ENCODE assay signal across 15 cellular contexts in genomic region chr9:79362100-79363081, GRCh38.
A peak's percentile ranks its signal among the peaks of the same experiment; 100 is the strongest.
DNase-seq lines count a peak whose midpoint lies in the region; ATAC-seq and TF ChIP-seq lines count a peak whose summit lies in the region.
"Had no signal": no experiment of that assay in that cellular context is flagged by ENCODE, and none has a peak within 500 bp of the region (broad histone marks: within the 10 kb centered on the region; RNA-seq: fewer than 3 reads in every experiment).

No MANE protein-coding gene starts in this region.

- H3K9me3 ChIP-seq in H9 (ENCODE audit: control insufficient read depth, low read depth, low read length): no peaks in the 10 kb centered on the region
- no peaks in the 10 kb centered on the region for H3K9me3 ChIP-seq in mesenchymal stem cell (ENCODE audit: control insufficient read depth, low read length)
- no peaks in the 10 kb centered on the region for H3K9me3 ChIP-seq in spleen
- H3K9me3 ChIP-seq: transverse colon had no signal

- H3K4me3 ChIP-seq in mesenchymal stem cell (ENCODE audit: insufficient read depth in 1 of 2, low read depth in 1 of 2, low read length in 2 of 2) (no peak overlapping the region), spleen (no peak overlapping the region)
- H3K4me3 ChIP-seq: lung, transverse colon had no signal

- H3K79me1 ChIP-seq in H9 (ENCODE audit: insufficient read depth, low read depth, low read length, poor library complexity, severe bottlenecking) (no peaks in the 10 kb centered on the region), mesenchymal stem cell (replicated peaks; ENCODE audit: low read length, poor library complexity, severe bottlenecking) (no peaks in the 10 kb centered on the region)

- no peak overlapping the region for H2BK15ac ChIP-seq in H9 (ENCODE audit: low read depth, low read length)
- H2BK15ac ChIP-seq in mesenchymal stem cell (ENCODE audit: low read depth, poor library complexity, severe bottlenecking): no peak overlapping the region

- H3K4me1 ChIP-seq in H9 (ENCODE audit: insufficient read depth, low read length) (peaks cover 5% of the 10 kb centered on the region; the same call in 1 of the 2 replicates), mesenchymal stem cell (ENCODE audit: control insufficient read depth, insufficient read depth, low read depth, low read length) (peaks cover 3% of the 10 kb centered on the region), spleen (peaks cover 0 to 2% (median 0%) of the 10 kb centered on the region in 6 donors)
- H3K4me1 ChIP-seq: transverse colon had no signal

- no peaks in the 10 kb centered on the region; a peak in 1 of 5 replicates for H3K9me3 Mint-ChIP-seq in H9
- no peaks in the 10 kb centered on the region for H3K9me3 Mint-ChIP-seq in WTC11
- H3K9me3 Mint-ChIP-seq in effector memory CD8-positive, alpha-beta T cell: no peaks in the 10 kb centered on the region

- H2BK20ac ChIP-seq in H9 (ENCODE audit: low read depth, low read length, poor library complexity, severe bottlenecking): no peak overlapping the region

- H2BK5ac ChIP-seq in H9 (ENCODE audit: insufficient read length, low read length) (no peak overlapping the region), mesenchymal stem cell (ENCODE audit: low read depth, low read length, poor library complexity, severe bottlenecking) (no peak overlapping the region)

- H3K4me3 Mint-ChIP-seq in H9 (peak overlapping the region; percentile 24 to 72; a peak in 4 of 5 replicates), WTC11 (peak overlapping the region; percentile 41)
- H3K4me3 Mint-ChIP-seq in effector memory CD8-positive, alpha-beta T cell: no peak overlapping the region
- H3K4me3 Mint-ChIP-seq: CD4-positive, CD25-positive, alpha-beta regulatory T cell had no signal

- H3K36me3 Mint-ChIP-seq in H9 (ENCODE audit: insufficient read depth in 1 of 3, low read depth in 3 of 3) (no peaks in the 10 kb centered on the region), WTC11 (no peaks in the 10 kb centered on the region)
- H3K36me3 Mint-ChIP-seq in effector memory CD8-positive, alpha-beta T cell (ENCODE audit: insufficient read depth): no peaks in the 10 kb centered on the region
- H3K36me3 Mint-ChIP-seq: CD4-positive, CD25-positive, alpha-beta regulatory T cell had no signal

- H2BK12ac ChIP-seq in H9 (ENCODE audit: insufficient read length, low read depth, low read length) (no peak overlapping the region), mesenchymal stem cell (ENCODE audit: low read length in 2 of 2) (no peak overlapping the region)

- WGBS in H9 (ENCODE audit: extremely low coverage, insufficient read length, low lambda C conversion rate): no CpG with 5 or more reads among the region's 9 CpGs
- 49% methylated on average over 9 of the region's 9 CpGs for WGBS in mesenchymal stem cell
- WGBS in spleen, 5 donors: 74 to 80% (median 77%) methylated on average over 9 of the region's 9 CpGs

- H3K4ac ChIP-seq in H9 (ENCODE audit: low read depth, low read length): no peak overlapping the region
- no peak overlapping the region for H3K4ac ChIP-seq in mesenchymal stem cell (ENCODE audit: low read depth in 1 of 2, low read length in 2 of 2)

- H2AK5ac ChIP-seq in H9 (ENCODE audit: insufficient read length, low read length) (no peak overlapping the region), mesenchymal stem cell (ENCODE audit: low read length, severe bottlenecking) (no peak overlapping the region)

- H3K18ac ChIP-seq in H9 (ENCODE audit: insufficient read length, low read depth, low read length): no peak overlapping the region
- no peak overlapping the region for H3K18ac ChIP-seq in mesenchymal stem cell (ENCODE audit: low read depth in 1 of 2, low read length in 2 of 2)

- POLR2A ChIA-PET in WTC11 (lab: Charles Lee): no interaction called here

- no peaks in the 10 kb centered on the region for H3K23me2 ChIP-seq in H9 (ENCODE audit: insufficient read length, low read depth, low read length, poor library complexity, severe bottlenecking)

- no peaks in the 10 kb centered on the region for H4K20me1 ChIP-seq in H9 (ENCODE audit: control insufficient read depth, insufficient read depth, insufficient read length)

- H3K56ac ChIP-seq in H9 (ENCODE audit: insufficient read length, low read depth, low read length): no peak overlapping the region

- TF ChIP-seq CTCF in H9 (conservative IDR thresholded peaks at IDR 0.05): no peak
- TF ChIP-seq CTCF in WTC11 (IDR thresholded peaks at IDR 0.05): no peak
- no peak for TF ChIP-seq CTCF in spleen (IDR thresholded peaks at IDR 0.05 in 8 of 11, conservative IDR thresholded peaks at IDR 0.05 in 3 of 11)

- H4K8ac ChIP-seq in H9 (replicated peaks; ENCODE audit: insufficient read length, low read depth, low read length) (no peak overlapping the region), mesenchymal stem cell (ENCODE audit: low read length) (no peak overlapping the region)

- no peak overlapping the region for H3T11ph ChIP-seq in H9 (ENCODE audit: low read length)

- H3K14ac ChIP-seq in H9 (ENCODE audit: insufficient read depth, low read length) (no peak overlapping the region), mesenchymal stem cell (ENCODE audit: low read length in 2 of 2) (no peak overlapping the region)

- H4K5ac ChIP-seq in H9 (ENCODE audit: insufficient read length, low read depth, low read length): no peak overlapping the region

- no peak overlapping the region for H3K23ac ChIP-seq in H9 (ENCODE audit: insufficient read length, low read depth, low read length)
- H3K23ac ChIP-seq in mesenchymal stem cell (ENCODE audit: low read length in 2 of 2): no peak overlapping the region

- no peaks in the 10 kb centered on the region for H3K27me3 ChIP-seq in H9 (ENCODE audit: insufficient read depth, low read length)
- no peaks in the 10 kb centered on the region for H3K27me3 ChIP-seq in mesenchymal stem cell (ENCODE audit: control insufficient read depth in 1 of 2, insufficient read depth in 1 of 2, low read length in 2 of 2)
- peaks cover 0 to 9% (median 0%) of the 10 kb centered on the region in 7 donors for H3K27me3 ChIP-seq in spleen (replicated peaks in 1 of 7)
- H3K27me3 ChIP-seq: transverse colon had no signal

- H4K91ac ChIP-seq in H9 (ENCODE audit: insufficient read length, low read depth, low read length) (no peak overlapping the region), mesenchymal stem cell (ENCODE audit: low read length) (no peak overlapping the region)

- H3K27ac Mint-ChIP-seq in H9 (peak overlapping the region in 2 of 3 experiments; percentile 41 to 42; a peak in 3 of 7 replicates), WTC11 (no peak overlapping the region)
- no peak overlapping the region for H3K27ac Mint-ChIP-seq in effector memory CD8-positive, alpha-beta T cell
- H3K27ac Mint-ChIP-seq: CD4-positive, CD25-positive, alpha-beta regulatory T cell had no signal

- H2AFZ ChIP-seq in H9 (ENCODE audit: low read length) (no peak overlapping the region), mesenchymal stem cell (ENCODE audit: low read depth, low read length) (no peak overlapping the region)

- ATAC-seq in WTC11: peak; percentile 71
- no peak for ATAC-seq in effector memory CD8-positive, alpha-beta T cell (replicated peaks)

- no peak for TF ChIP-seq POLR2A in spleen (IDR thresholded peaks at IDR 0.05)

- H3K4me1 Mint-ChIP-seq in H9 (peaks cover 39% of the 10 kb centered on the region in 2 experiments), WTC11 (peaks cover 38% of the 10 kb centered on the region)
- H3K4me1 Mint-ChIP-seq in effector memory CD8-positive, alpha-beta T cell (ENCODE audit: low read depth in 2 of 2): no peaks in the 10 kb centered on the region
- H3K4me1 Mint-ChIP-seq: CD4-positive, CD25-positive, alpha-beta regulatory T cell had no signal

- no peak overlapping the region for H3K27ac ChIP-seq in H9 (ENCODE audit: insufficient read length, low read depth, low read length)
- H3K27ac ChIP-seq in mesenchymal stem cell (ENCODE audit: low read length, poor library complexity, severe bottlenecking): no peak overlapping the region
- H3K27ac ChIP-seq in spleen: no peak overlapping the region
- H3K27ac ChIP-seq: transverse colon had no signal

- no peaks in the 10 kb centered on the region for H3K79me2 ChIP-seq in H9 (ENCODE audit: insufficient read depth, low read length)

- CTCF ChIA-PET in WTC11 (lab: Charles Lee): no interaction called here

- intact Hi-C loops in spleen (cut with DNase I; ENCODE audit: low total_unique reads) (no loop called here), cardiac septum (cut with DNase I) (no loop called here)

- H3K27me3 Mint-ChIP-seq in H9 (ENCODE audit: low read depth) (peaks cover 42% of the 10 kb centered on the region), WTC11 (ENCODE audit: low read depth) (peaks cover 58% of the 10 kb centered on the region)
- peaks cover 16 to 20% of the 10 kb centered on the region in 2 donors for H3K27me3 Mint-ChIP-seq in effector memory CD8-positive, alpha-beta T cell
- H3K27me3 Mint-ChIP-seq: CD4-positive, CD25-positive, alpha-beta regulatory T cell had no signal

- H3K9ac ChIP-seq in H9 (ENCODE audit: extremely low read depth, insufficient read length, low read length): no peak overlapping the region
- H3K9ac ChIP-seq in mesenchymal stem cell (ENCODE audit: low read length): no peak overlapping the region

- H2BK120ac ChIP-seq in H9 (ENCODE audit: low read depth, low read length, poor library complexity, severe bottlenecking) (no peak overlapping the region), mesenchymal stem cell (ENCODE audit: low read depth, low read length) (no peak overlapping the region)

- peak; percentile 45 for DNase-seq in H9
- peak; percentile 54 to 62 for DNase-seq in NCI-H1930 (lab: John Stamatoyannopoulos, UW)
- DNase-seq in WTC11 (ENCODE audit: low spot score): peak; percentile 14
- peak; percentile 36 for DNase-seq in mesenchymal stem cell
- no peak for DNase-seq in spleen
- DNase-seq in effector memory CD8-positive, alpha-beta T cell: no peak
- DNase-seq in cardiac septum (ENCODE audit: low spot score): no peak
- DNase-seq in Ammon's horn (ENCODE audit: low spot score): no peak
- DNase-seq: activated CD4-positive, CD25-positive, alpha-beta regulatory T cell treated with anti-CD3 and anti-CD28 coated beads, Interleukin-2, amount 50 U/mL, for 72 hours; CD4-positive, CD25-positive, alpha-beta regulatory T cell; NK-92 treated with Interleukin-12 subunit alpha and Interleukin-12 subunit beta, amount 100 ng/mL, for 24 hours; stimulated activated CD4-positive, alpha-beta T cell treated with anti-CD3 and anti-CD28 coated beads, Interleukin-15, amount 100 ng/mL, for 24 hours; SW 1271; transverse colon had no signal

- H3K36me3 ChIP-seq in mesenchymal stem cell (ENCODE audit: control insufficient read depth in 1 of 2, insufficient read depth in 2 of 2, low read depth in 1 of 2, low read length in 2 of 2) (no peaks in the 10 kb centered on the region), spleen (no peaks in the 10 kb centered on the region)
- H3K36me3 ChIP-seq: transverse colon had no signal

- H3K4me2 ChIP-seq in H9 (ENCODE audit: insufficient read depth, insufficient read length, low read length): peak overlapping the region; percentile 22
- H3K4me2 ChIP-seq in mesenchymal stem cell (ENCODE audit: low read length, poor library complexity, severe bottlenecking): no peak overlapping the region

TF ChIP-seq in WTC11, 78 proteins besides CTCF, POLR2A, EP300 and RAD21:
- TF ChIP-seq RORB (CRISPR knock-in tag; IDR thresholded peaks at IDR 0.05) (no peak), PRRX2 (CRISPR knock-in tag; IDR thresholded peaks at IDR 0.05) (no peak), FOXK1 (CRISPR knock-in tag; IDR thresholded peaks at IDR 0.05) (0 out of 2 replicates have a peak, but pooled peaks have one; percentile 38), ZNF423 (CRISPR knock-in tag; IDR thresholded peaks at IDR 0.05) (peak; percentile 64)

Comparison
In these comparisons a context has a peak if more than half of its experiments do, and no peak if none do; other contexts are left out.
1. DNase-seq: peak in H9 (single experiment), NCI-H1930 (2 of 2), WTC11 (single experiment) and mesenchymal stem cell (single experiment); none in spleen (single experiment), effector memory CD8-positive, alpha-beta T cell (0 of 3), cardiac septum (single experiment) and Ammon's horn (single experiment).
2. H3K27ac Mint-ChIP-seq: peak in H9 (2 of 3); none in WTC11 (single experiment) and effector memory CD8-positive, alpha-beta T cell (0 of 2).
3. H3K4me3 Mint-ChIP-seq: peak in H9 (2 of 2) and WTC11 (single experiment); none in effector memory CD8-positive, alpha-beta T cell (0 of 2).